ENCODE assay signal across 27 cellular contexts in the genomic region with DNA sequence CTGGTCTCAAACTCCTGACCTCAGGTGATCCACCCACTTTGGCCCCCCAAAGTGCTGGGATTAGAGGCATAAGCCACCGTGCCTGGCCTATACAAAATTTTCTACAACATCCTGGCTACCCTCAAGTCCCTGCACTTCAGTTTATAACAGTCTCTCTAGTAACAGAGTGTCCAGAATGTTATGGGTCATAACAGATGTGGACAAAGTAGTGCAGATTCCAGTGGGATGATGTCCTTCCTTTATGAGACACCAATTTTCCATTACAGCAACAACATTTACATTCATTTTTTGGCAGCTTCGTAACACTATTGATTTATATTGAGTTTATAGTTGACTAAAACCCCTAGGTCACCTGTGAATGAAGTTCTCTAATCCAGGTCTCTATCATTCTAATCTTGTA.
"Had no signal": no experiment of that assay in that cellular context is flagged by ENCODE, and none has a peak within 500 bp of the region (broad histone marks: within the 10 kb centered on the region; RNA-seq: fewer than 3 reads in every experiment).

No MANE protein-coding gene starts in this region.

- FAIRE-seq: RCC 7860, TTC549 had no signal

- H3K4me1 ChIP-seq: ascending aorta, SJCRH30 had no signal

- H3K9me3 ChIP-seq: ascending aorta, SJCRH30, SK-N-SH had no signal

- H3K36me3 ChIP-seq: ascending aorta, SJCRH30 had no signal

- H3K27ac ChIP-seq: ascending aorta, KMS-11, PC-9, SJCRH30 had no signal

- ATAC-seq: activated CD8-positive, alpha-beta T cell treated with anti-CD3 and anti-CD28 coated beads for 36 hours; activated T-cell treated with anti-CD3 and anti-CD28 coated beads, Interleukin-2, amount 50 U/mL, for 72 hours; activated T-helper 17 cell treated with anti-CD3 and anti-CD28 coated beads, Interleukin-2, amount 50 U/mL, for 72 hours had no signal

- H3K4me3 ChIP-seq: ascending aorta, PC-9, SJCRH30 had no signal

- DNase-seq: activated CD4-positive, alpha-beta T cell treated with anti-CD3 and anti-CD28 coated beads, Interleukin-2, amount 10 ng/mL, durations not matched to agents 24 days and 14 days; activated CD4-positive, alpha-beta T cell treated with anti-CD3 and anti-CD28 coated beads, Interleukin-2, amount 50 U/mL, for 4 hours; activated CD8-positive, alpha-beta T cell treated with anti-CD3 and anti-CD28 coated beads for 36 hours; activated effector memory CD4-positive, alpha-beta T cell treated with anti-CD3 and anti-CD28 coated beads, Interleukin-2, amount 50 U/mL, for 16 hours; activated naive CD4-positive, alpha-beta T cell; activated naive CD4-positive, alpha-beta T cell treated with anti-CD3 and anti-CD28 coated beads, Interleukin-2, amount 50 U/mL, for 16 hours; activated naive CD8-positive, alpha-beta T cell treated with anti-CD3 and anti-CD28 coated beads for 36 hours; activated T-cell treated with anti-CD3 and anti-CD28 coated beads, Interleukin-2, amount 50 U/mL, for 1 hour; activated T-cell treated with anti-CD3 and anti-CD28 coated beads, Interleukin-2, amount 50 U/mL, for 72 hours; amniotic stem cell; NCI-H1105; NCI-H1417 treated with DMSO at 0.1 percent for 48 hours; NCI-H187 treated with DMSO at 0.1 percent for 48 hours; NCI-H2081 treated with DMSO at 0.1 percent for 48 hours; NCI-H510A; NCI-H526; NCI-H748 treated with DMSO at 0.1 percent for 48 hours; NK-92 treated with Interleukin-12 subunit alpha and Interleukin-12 subunit beta, amount 100 ng/mL, for 24 hours; PC-9; Right ventricle myocardium superior; SJCRH30; SK-N-SH had no signal

- H3K9me2 ChIP-seq: SK-N-SH had no signal

- H2AFZ ChIP-seq: PC-9 had no signal

- H3K27me3 ChIP-seq: ascending aorta, SJCRH30 had no signal

- H3K4me2 ChIP-seq: KMS-11, PC-9, SK-N-SH had no signal

- H3K9ac ChIP-seq: KMS-11, SK-N-SH had no signal
